ENCODE assay signal across 8 cellular contexts in genomic region chr10:68561804-68562649, GRCh38. TPM values are rescaled to one million over a fixed set of nuclear protein-coding genes. Genes with fewer than 3 reads are reported as not detected.
DNase-seq lines count a peak whose midpoint lies in the region; ATAC-seq, FAIRE-seq and TF ChIP-seq lines count a peak whose summit lies in the region.

No MANE protein-coding gene starts in this region.

- no peaks in the 10 kb centered on the region for H3K9me1 ChIP-seq in K562 (ENCODE audit: control insufficient read depth, insufficient read depth, low read length)

- no peaks in the 10 kb centered on the region for H3K27me3 ChIP-seq in HUES6 (ENCODE audit: control insufficient read depth, insufficient read depth, low read length)
- H3K27me3 ChIP-seq in K562 (ENCODE audit: control insufficient read depth in 2 of 2, insufficient read depth in 2 of 2, low read length in 2 of 2), result no peaks in the 10 kb centered on the region
- peaks cover 30% of the 10 kb centered on the region for H3K27me3 ChIP-seq in effector memory CD4-positive, alpha-beta T cell (replicated peaks; ENCODE audit: control insufficient read depth, insufficient read depth, low read length, poor library complexity, severe bottlenecking)

- TF ChIP-seq RAD21 in K562 (CRISPR knock-in tag; conservative IDR thresholded peaks at IDR 0.05 in 1 of 2, IDR thresholded peaks at IDR 0.05 in 1 of 2), result 0 out of 4 replicates have a peak, but pooled peaks of 1 of the 2 experiments have one; percentile 5

- POLR2A ChIA-PET in K562 (lab: Yijun Ruan, JAX), result interaction anchor here (0.5 to 3.4 kb wide), 11 partner anchors 12 to 743 kb away, joined by 3 to 25 read pairs (median 5); partner anchors contain the start of gene SLC25A16

- H3K4me1 ChIP-seq in HUES6 (ENCODE audit: control insufficient read depth, insufficient read depth, low read length), result peaks cover 25% of the 10 kb centered on the region
- peaks cover 20 to 22% of the 10 kb centered on the region in 2 experiments for H3K4me1 ChIP-seq in K562 (replicated peaks in 1 of 2; ENCODE audit: control insufficient read depth in 2 of 2, insufficient read depth in 2 of 2, low read length in 2 of 2)
- peaks cover 6% of the 10 kb centered on the region for H3K4me1 ChIP-seq in mesodermal cell (ENCODE audit: control insufficient read depth, insufficient read depth, low read length, poor library complexity, severe bottlenecking)
- H3K4me1 ChIP-seq in effector memory CD4-positive, alpha-beta T cell (ENCODE audit: control insufficient read depth, insufficient read depth, low read length, poor library complexity, severe bottlenecking), result peaks cover 25% of the 10 kb centered on the region

- DNase-seq in AG08395 (ENCODE audit: low spot score) (peak; percentile 8), K562 (ENCODE audit: extremely low read depth in 1 of 4, low spot score in 3 of 4) (peak; percentile 71 to 83 (median 75)), NCI-H146 treated with DMSO at 0.1 percent for 48 hours (lab: John Stamatoyannopoulos, UW; ENCODE audit: unreplicated experiment) (no peak), NCI-H446 (lab: John Stamatoyannopoulos, UW) (no peak)
- no peak for DNase-seq in effector memory CD4-positive, alpha-beta T cell

- peaks cover 69% of the 10 kb centered on the region for H3K79me2 ChIP-seq in K562 (ENCODE audit: control insufficient read depth, insufficient read depth, low read length)

- peak overlapping the region; percentile 62; the same call in 1 of the 2 replicates for H3K27ac ChIP-seq in HUES6 (ENCODE audit: low read depth, low read length)
- peak overlapping the region; percentile 95 for H3K27ac ChIP-seq in K562 (ENCODE audit: extremely low read depth, low read depth, low read length)
- H3K27ac ChIP-seq in mesodermal cell (ENCODE audit: low read depth, low read length, severe bottlenecking), result peak overlapping the region; percentile 44
- H3K27ac ChIP-seq in effector memory CD4-positive, alpha-beta T cell (ENCODE audit: insufficient read depth, low read length, poor library complexity, severe bottlenecking), result no peak overlapping the region

- H2AFZ ChIP-seq in K562 (ENCODE audit: low read depth, low read length), result peak overlapping the region; percentile 86

- H3K36me3 ChIP-seq in HUES6 (ENCODE audit: control insufficient read depth, insufficient read depth, low read length) (peaks cover 3% of the 10 kb centered on the region; the same call in 1 of the 2 replicates), K562 (ENCODE audit: control insufficient read depth, insufficient read depth, low read length) (peaks cover 6% of the 10 kb centered on the region; the same call in 2 of the 3 replicates), mesodermal cell (ENCODE audit: control insufficient read depth, insufficient read depth, low read length) (peaks cover 2% of the 10 kb centered on the region)
- no peaks in the 10 kb centered on the region for H3K36me3 ChIP-seq in effector memory CD4-positive, alpha-beta T cell (ENCODE audit: control insufficient read depth, insufficient read depth, low read length)

- TF ChIP-seq POLR2A in K562 (conservative IDR thresholded peaks at IDR 0.05), result peak; percentile 42; the same call in 1 of the 2 replicates

- WGBS in K562 (ENCODE audit: insufficient coverage, low coverage, missing lambda C conversion rate), result under 1% methylated on average over 31 of the region's 31 CpGs
- 1 to 2% methylated on average over 16 to 17 of the region's 31 CpGs for WGBS in mesodermal cell (ENCODE audit: insufficient coverage in 2 of 2), 2 experiments

- CTCF ChIA-PET in K562 (lab: Yijun Ruan, JAX; ENCODE audit: low intra/inter-chr PET ratio), result no interaction called here

- H3K9ac ChIP-seq in HUES6 (ENCODE audit: low read length) (peak overlapping the region; percentile 95), K562 (ENCODE audit: insufficient read depth in 1 of 2, low read depth in 2 of 2, low read length in 2 of 2) (peak overlapping the region; percentile 90 to 96)

- peak; percentile 9 to 30 (median 16); a peak in 1 of 6 replicates for TF ChIP-seq CTCF in K562 (IDR thresholded peaks at IDR 0.05 in 2 of 3, conservative IDR thresholded peaks at IDR 0.05 in 1 of 3; ENCODE audit: insufficient read depth in 2 of 3, low read depth in 1 of 3, low read length in 3 of 3)

- BruUV-seq in K562 (replicated peaks; lab: Mats Ljungman, UMichigan), result TSS peak; percentile 65

- in situ Hi-C loops in K562 (cut with MboI), result no loop called here

- H3K9me3 ChIP-seq in HUES6 (ENCODE audit: control insufficient read depth, insufficient read depth, low read depth, low read length) (no peaks in the 10 kb centered on the region), K562 (replicated peaks; ENCODE audit: control insufficient read depth, insufficient read depth, low read depth, low read length) (no peaks in the 10 kb centered on the region), mesodermal cell (ENCODE audit: control insufficient read depth, low read length) (no peaks in the 10 kb centered on the region)
- no peaks in the 10 kb centered on the region for H3K9me3 ChIP-seq in effector memory CD4-positive, alpha-beta T cell (ENCODE audit: control insufficient read depth, low read length)

- peak; percentile 74 for ATAC-seq in K562
- no peak for ATAC-seq in HG03457 (IDR thresholded peaks at IDR 0.05; ENCODE audit: unreplicated experiment)

- TF ChIP-seq EP300 in K562 (IDR thresholded peaks at IDR 0.05; ENCODE audit: low read length), result no peak

- intact Hi-C loops in K562 (cut with micrococcal nuclease), result loop anchor here (5.0 kb wide), 1 partner anchor 155 kb away; the partner anchor contains the start of gene RUFY2

- peak; percentile 66 for FAIRE-seq in K562 (lab: Jason Lieb, UNC)

- peak overlapping the region; percentile 92 for H3K4me2 ChIP-seq in K562 (ENCODE audit: insufficient read depth, low read length)

- H3K4me3 ChIP-seq in HUES6 (ENCODE audit: low read depth, low read length) (peak overlapping the region; percentile 95), K562 (peak overlapping the region; percentile 88), mesodermal cell (ENCODE audit: extremely low read depth, insufficient read depth, low read length, poor library complexity, severe bottlenecking) (peak overlapping the region; percentile 97)
- no peak overlapping the region for H3K4me3 ChIP-seq in effector memory CD4-positive, alpha-beta T cell (ENCODE audit: insufficient read depth, low read depth, low read length, poor library complexity, severe bottlenecking)

- no peaks in the 10 kb centered on the region for H4K20me1 ChIP-seq in K562 (replicated peaks; ENCODE audit: control insufficient read depth, insufficient read depth, low read length)

TF ChIP-seq in K562, 482 proteins besides CTCF, POLR2A, EP300 and RAD21 (continues in another document):
- peak in 1 of 2 experiments; percentile 58; a peak in 2 of 4 replicates for TF ChIP-seq MAZ (CRISPR knock-in tag; conservative IDR thresholded peaks at IDR 0.05 in 1 of 2, IDR thresholded peaks at IDR 0.05 in 1 of 2)
- TF ChIP-seq TARDBP (IDR thresholded peaks at IDR 0.05), result no peak
- TF ChIP-seq SUPT5H (IDR thresholded peaks at IDR 0.05), result peak; percentile 4; the same call in 1 of the 2 replicates
- peak; percentile 69; the same call in 1 of the 2 replicates for TF ChIP-seq ZNF717 (CRISPR knock-in tag; IDR thresholded peaks at IDR 0.05)

RNA-seq across cellular contexts. Expression of gene TET1, which starts 1.9 kb away (rescaled TPM):
- 44.0 and 102 TPM in 2 replicates for total RNA-seq in K562 (2011; cell fraction: chromatin; rRNA removed; ENCODE audit: low replicate concordance)
- total RNA-seq in K562 (2011; cell fraction: nucleolus; rRNA removed), result 30.5 and 40.3 TPM in 2 replicates
- 50.2 and 57.9 TPM in 2 replicates for total RNA-seq in K562 (2011; cell fraction: nucleoplasm; rRNA removed)
- total RNA-seq in K562 (2014; rRNA removed), result 9.2 and 11.9 TPM in 2 replicates
- 21.0 and 22.2 TPM in 2 replicates for total RNA-seq in K562 (2014; rRNA removed; fragmentation: Illumina TruSeq; extraction: Trizol)
- total RNA-seq in K562 (2015; rRNA removed; fragmentation: Illumina TruSeq; extraction: Trizol), result 18.0 and 18.7 TPM in 2 replicates
- 20.6 and 21.3 TPM in 2 replicates for total RNA-seq in K562 (2021)
- 11.6 and 18.9 TPM in 2 replicates for polyA plus RNA-seq in K562 (2011; rRNA removed)
- 4.0 and 9.4 TPM in 2 replicates for polyA plus RNA-seq in K562 (2011; cell fraction: cytosol; rRNA removed)
- polyA plus RNA-seq in K562 (2011; cell fraction: nucleus; rRNA removed), result 10.7 and 16.7 TPM in 2 replicates
- 6.8 and 8.1 TPM in 2 replicates for polyA plus RNA-seq in K562 (2012)
- 12.6 and 16.8 TPM in 2 replicates for polyA plus RNA-seq in K562 (2014; fragmentation: Illumina TruSeq; extraction: Trizol)
- 1 to 10 TPM; 2.6 to 3.6 TPM for polyA plus RNA-seq in K562 (2014; fragmentation: Nextera tagmentation; extraction: Ambion mirVana)
- 5.4 and 5.9 TPM in 2 replicates for polyA plus RNA-seq in K562 (2014; rRNA removed)
- polyA minus RNA-seq in K562 (2011; rRNA and poly(A)+ RNA removed), result 45.0 and 86.3 TPM in 2 replicates
- 25.9 and 31.1 TPM in 2 replicates for polyA minus RNA-seq in K562 (2011; cell fraction: cytosol; rRNA and poly(A)+ RNA removed)
- 18.4 and 50.4 TPM in 2 replicates for polyA minus RNA-seq in K562 (2011; cell fraction: nucleus; rRNA and poly(A)+ RNA removed)
- polyA plus RNA-seq in mesodermal cell (2013, experiment 1 of 2), result 15.6 TPM
- 15.5 TPM for polyA plus RNA-seq in mesodermal cell (2013, experiment 2 of 2)

RNA-seq across cellular contexts. Expression of gene SLC25A16, which starts 34.7 kb away (rescaled TPM):
- total RNA-seq in K562 (2011; cell fraction: chromatin; rRNA removed; ENCODE audit: low replicate concordance), result 154 and 293 TPM in 2 replicates
- total RNA-seq in K562 (2011; cell fraction: nucleolus; rRNA removed), result 80.4 and 84.5 TPM in 2 replicates
- 109 and 132 TPM in 2 replicates for total RNA-seq in K562 (2011; cell fraction: nucleoplasm; rRNA removed)
- total RNA-seq in K562 (2014; rRNA removed), result 7.5 and 9.0 TPM in 2 replicates
- 25.7 and 32.0 TPM in 2 replicates for total RNA-seq in K562 (2014; rRNA removed; fragmentation: Illumina TruSeq; extraction: Trizol)
- total RNA-seq in K562 (2015; rRNA removed; fragmentation: Illumina TruSeq; extraction: Trizol), result 16.7 and 16.8 TPM in 2 replicates
- total RNA-seq in K562 (2021), result 21.9 and 24.1 TPM in 2 replicates
- 26.0 and 28.5 TPM in 2 replicates for polyA plus RNA-seq in K562 (2011; rRNA removed)
- polyA plus RNA-seq in K562 (2011; cell fraction: cytosol; rRNA removed), result 6.3 and 11.1 TPM in 2 replicates
- 49.8 and 58.5 TPM in 2 replicates for polyA plus RNA-seq in K562 (2011; cell fraction: nucleus; rRNA removed)
- 6.7 and 9.8 TPM in 2 replicates for polyA plus RNA-seq in K562 (2012)
- polyA plus RNA-seq in K562 (2014; fragmentation: Illumina TruSeq; extraction: Trizol), result 9.6 and 12.0 TPM in 2 replicates
- 1 to 10 TPM; 2.7 to 5.1 TPM for polyA plus RNA-seq in K562 (2014; fragmentation: Nextera tagmentation; extraction: Ambion mirVana)
- 20.0 and 24.6 TPM in 2 replicates for polyA plus RNA-seq in K562 (2014; rRNA removed)
- polyA minus RNA-seq in K562 (2011; rRNA and poly(A)+ RNA removed), result 36.2 and 41.9 TPM in 2 replicates
- 22.1 and 26.7 TPM in 2 replicates for polyA minus RNA-seq in K562 (2011; cell fraction: cytosol; rRNA and poly(A)+ RNA removed)
- polyA minus RNA-seq in K562 (2011; cell fraction: nucleus; rRNA and poly(A)+ RNA removed), result 18.6 and 24.5 TPM in 2 replicates
- polyA plus RNA-seq in mesodermal cell (2013, experiment 1 of 2), result 7.5 TPM
- 5.8 TPM for polyA plus RNA-seq in mesodermal cell (2013, experiment 2 of 2)

Comparison
In these comparisons a context has a peak if more than half of its experiments do, and no peak if none do; other contexts are left out.
1. DNase-seq: peak in AG08395 (single experiment) and K562 (4 of 4); none in NCI-H146 treated with DMSO at 0.1 percent for 48 hours (single experiment), effector memory CD4-positive, alpha-beta T cell (0 of 3) and NCI-H446 (0 of 2).